1 cellular context compared by ENCODE assay signal in genomic region chr10:12235796-12236195, GRCh38.
A peak's percentile ranks its signal among the peaks of the same experiment; 100 is the strongest.
TF ChIP-seq lines count a peak whose summit lies in the region.

No MANE protein-coding gene starts in this region.

TF ChIP-seq in HepG2, 621 proteins besides CTCF, POLR2A, EP300 and RAD21 (continued from another document):
- no peak for TF ChIP-seq ZNF710 (CRISPR knock-in tag; IDR thresholded peaks at IDR 0.05; ENCODE audit: borderline replicate concordance)
- TF ChIP-seq CHCHD3 (CRISPR knock-in tag; IDR thresholded peaks at IDR 0.05), result no peak
- TF ChIP-seq ZSCAN9 (CRISPR knock-in tag; IDR thresholded peaks at IDR 0.05; ENCODE audit: borderline replicate concordance), result 0 out of 2 replicates have a peak, but pooled peaks have one; percentile 24
- TF ChIP-seq MED13 (CRISPR knock-in tag; IDR thresholded peaks at IDR 0.05), result no peak
- TF ChIP-seq SMAD9 (CRISPR knock-in tag; IDR thresholded peaks at IDR 0.05), result no peak
- TF ChIP-seq ZFP90 (CRISPR knock-in tag; IDR thresholded peaks at IDR 0.05; ENCODE audit: borderline replicate concordance), result no peak
- TF ChIP-seq EHMT2 (IDR thresholded peaks at IDR 0.05; ENCODE audit: borderline replicate concordance, low read depth, low read length), result no peak
- TF ChIP-seq SALL1 (CRISPR knock-in tag; IDR thresholded peaks at IDR 0.05), result peak; percentile 18; the same call in 1 of the 2 replicates
- TF ChIP-seq CEBPG (CRISPR knock-in tag; IDR thresholded peaks at IDR 0.05), result peak; percentile 69
- peak; percentile 71 for TF ChIP-seq BCL6 (CRISPR knock-in tag; IDR thresholded peaks at IDR 0.05)
- no peak for TF ChIP-seq TCF7L2 (IDR thresholded peaks at IDR 0.05; ENCODE audit: low read depth, low read length)
- no peak for TF ChIP-seq PAF1 (CRISPR knock-in tag; IDR thresholded peaks at IDR 0.05)
- TF ChIP-seq MIER3 (CRISPR knock-in tag; IDR thresholded peaks at IDR 0.05; ENCODE audit: borderline replicate concordance), result 0 out of 2 replicates have a peak, but pooled peaks have one; percentile 37
- no peak for TF ChIP-seq DBP (CRISPR knock-in tag; IDR thresholded peaks at IDR 0.05; ENCODE audit: not compliant biosample characterization)
- TF ChIP-seq FOXA3 (CRISPR knock-in tag; IDR thresholded peaks at IDR 0.05), result peak; percentile 76; the same call in 1 of the 2 replicates
- TF ChIP-seq MAF1 (CRISPR knock-in tag; IDR thresholded peaks at IDR 0.05; ENCODE audit: borderline replicate concordance), result no peak
- TF ChIP-seq KLF15 (CRISPR knock-in tag; IDR thresholded peaks at IDR 0.05; ENCODE audit: borderline replicate concordance), result no peak
- TF ChIP-seq SOX5 (CRISPR knock-in tag; IDR thresholded peaks at IDR 0.05; ENCODE audit: borderline replicate concordance), result peak; percentile 53; the same call in 1 of the 2 replicates
- no peak for TF ChIP-seq HNRNPH1 (optimal IDR thresholded peaks at IDR 0.05; ENCODE audit: low read depth, low read length)
- TF ChIP-seq ZBTB7A (CRISPR knock-in tag; IDR thresholded peaks at IDR 0.05), result no peak
- no peak for TF ChIP-seq CBX1 (IDR thresholded peaks at IDR 0.05; ENCODE audit: low read depth)
- TF ChIP-seq HMG20A (CRISPR knock-in tag; IDR thresholded peaks at IDR 0.05; ENCODE audit: borderline replicate concordance), result peak; percentile 54; the same call in 1 of the 2 replicates
- TF ChIP-seq KLF16 (CRISPR knock-in tag; IDR thresholded peaks at IDR 0.05), result 0 out of 4 replicates have a peak, but pooled peaks of 1 of the 2 experiments have one; percentile 29
- 0 out of 2 replicates have a peak, but pooled peaks have one; percentile 25 for TF ChIP-seq FOXO1 (CRISPR knock-in tag; IDR thresholded peaks at IDR 0.05)
- TF ChIP-seq ZBTB25 (CRISPR knock-in tag; IDR thresholded peaks at IDR 0.05), result no peak
- peak; percentile 32; the same call in 1 of the 2 replicates for TF ChIP-seq ELF3 (CRISPR knock-in tag; IDR thresholded peaks at IDR 0.05)
- TF ChIP-seq ZFX (CRISPR knock-in tag; IDR thresholded peaks at IDR 0.05; ENCODE audit: low read depth), result 0 out of 2 replicates have a peak, but pooled peaks have one; percentile 21
- TF ChIP-seq GFI1 (CRISPR knock-in tag; IDR thresholded peaks at IDR 0.05; ENCODE audit: borderline replicate concordance), result no peak
- TF ChIP-seq ZNF580 (CRISPR knock-in tag; IDR thresholded peaks at IDR 0.05; ENCODE audit: borderline replicate concordance, low read depth), result no peak
- TF ChIP-seq ZNF362 (CRISPR knock-in tag; IDR thresholded peaks at IDR 0.05; ENCODE audit: borderline replicate concordance), result peak; percentile 60; the same call in 1 of the 2 replicates
- peak; percentile 59 for TF ChIP-seq NCOA2 (CRISPR knock-in tag; IDR thresholded peaks at IDR 0.05)
- no peak for TF ChIP-seq ATF3 (CRISPR knock-in tag; IDR thresholded peaks at IDR 0.05)
- no peak for TF ChIP-seq NCOR1 (IDR thresholded peaks at IDR 0.05; ENCODE audit: borderline replicate concordance, low read length)
- TF ChIP-seq TCF7 (IDR thresholded peaks at IDR 0.05; ENCODE audit: low read depth), result 0 out of 2 replicates have a peak, but pooled peaks have one; percentile 34
- TF ChIP-seq ZNF616 (CRISPR knock-in tag; IDR thresholded peaks at IDR 0.05; ENCODE audit: low read depth), result no peak
- TF ChIP-seq CEBPB (IDR thresholded peaks at IDR 0.05; ENCODE audit: borderline replicate concordance, low read depth, low read length), result peak; percentile 34; the same call in 1 of the 2 replicates
- peak; percentile 50; the same call in 1 of the 2 replicates for TF ChIP-seq DPF2 (CRISPR knock-in tag; IDR thresholded peaks at IDR 0.05; ENCODE audit: borderline replicate concordance, low read depth)
- no peak for TF ChIP-seq PRDM10 (CRISPR knock-in tag; IDR thresholded peaks at IDR 0.05; ENCODE audit: low read depth)
- TF ChIP-seq PAXIP1 (CRISPR knock-in tag; conservative IDR thresholded peaks at IDR 0.05), result peak; percentile 61
- peak; percentile 60; the same call in 1 of the 2 replicates for TF ChIP-seq GATAD2A (CRISPR knock-in tag; IDR thresholded peaks at IDR 0.05)
- TF ChIP-seq ZFP36L2 (CRISPR knock-in tag; IDR thresholded peaks at IDR 0.05), result no peak
- TF ChIP-seq HHEX (CRISPR knock-in tag; IDR thresholded peaks at IDR 0.05), result no peak
- peak; percentile 51; the same call in 1 of the 2 replicates for TF ChIP-seq HDAC2 (CRISPR knock-in tag; IDR thresholded peaks at IDR 0.05)
- no peak for TF ChIP-seq UBTF (CRISPR knock-in tag; IDR thresholded peaks at IDR 0.05)
